In the genomic region with DNA sequence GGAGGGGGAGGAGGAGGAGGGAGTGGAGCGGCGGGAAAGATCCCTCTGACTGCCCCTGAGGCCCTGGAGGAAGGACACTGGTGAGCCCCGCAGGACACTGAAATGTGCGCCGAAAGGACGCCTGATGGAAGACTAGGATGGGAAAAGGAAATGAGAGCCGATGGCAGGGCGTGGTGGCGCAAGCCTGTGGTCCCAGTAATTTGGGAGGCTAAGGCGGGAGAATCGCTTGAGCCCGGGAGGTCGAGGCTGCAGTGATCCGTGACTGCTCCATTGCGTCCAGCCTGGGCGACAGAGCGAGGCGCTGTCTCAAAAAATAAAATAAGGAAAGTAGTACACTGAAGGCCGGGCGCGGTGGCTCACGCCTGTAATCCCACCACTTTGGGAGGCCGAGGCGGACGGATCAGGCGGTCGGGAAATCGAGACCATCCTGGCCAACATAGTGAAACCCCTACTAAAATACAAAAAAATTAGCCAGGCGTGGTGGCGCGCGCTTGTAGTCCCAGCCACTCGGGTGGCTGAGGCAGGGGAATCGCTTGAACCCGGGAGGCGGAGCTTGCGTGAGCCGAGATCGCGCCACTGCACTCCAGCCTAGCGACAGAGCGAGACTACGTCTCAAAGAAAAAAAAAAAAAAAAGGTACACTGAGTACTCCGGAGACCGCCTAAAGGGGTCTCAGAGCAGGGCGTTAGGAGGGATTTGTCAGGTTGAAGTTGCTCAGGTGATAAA, we compare ENCODE assay signal across 2 cellular contexts.
TF ChIP-seq lines count a peak whose summit lies in the region.

No MANE protein-coding gene starts in this region.

TF ChIP-seq in K562, 482 proteins besides CTCF, POLR2A, EP300 and RAD21 (continues in another document):
- TF ChIP-seq ZBTB17 (CRISPR knock-in tag; IDR thresholded peaks at IDR 0.05) (peak; percentile 13; the same call in 1 of the 2 replicates), ZFP30 (CRISPR knock-in tag; IDR thresholded peaks at IDR 0.05; ENCODE audit: borderline replicate concordance) (no peak), BCOR (IDR thresholded peaks at IDR 0.05) (peak; percentile 79), SMARCC2 (IDR thresholded peaks at IDR 0.05; ENCODE audit: low read depth) (no peak; the same call in 1 of the 2 replicates), SMARCE1 (IDR thresholded peaks at IDR 0.05) (peak; percentile 48), ZNF785 (CRISPR knock-in tag; IDR thresholded peaks at IDR 0.05) (no peak), GABPB1 (CRISPR knock-in tag; IDR thresholded peaks at IDR 0.05) (no peak), NFRKB (IDR thresholded peaks at IDR 0.05; ENCODE audit: low read depth) (peak; percentile 89; the same call in 1 of the 2 replicates), ZNF3 (CRISPR knock-in tag; IDR thresholded peaks at IDR 0.05) (no peak), SMARCA4 (IDR thresholded peaks at IDR 0.05) (peak; percentile 63), POLR2H (tag; IDR thresholded peaks at IDR 0.05; ENCODE audit: low read depth) (no peak), FOXM1 (IDR thresholded peaks at IDR 0.05; ENCODE audit: low read depth) (no peak), FOXM1 (CRISPR knock-in tag; IDR thresholded peaks at IDR 0.05; ENCODE audit: low read depth) (0 out of 2 replicates have a peak, but pooled peaks have one; percentile 7), CTBP1 (IDR thresholded peaks at IDR 0.05; ENCODE audit: borderline replicate concordance) (no peak), ERF (CRISPR knock-in tag; IDR thresholded peaks at IDR 0.05) (peak; percentile 81; the same call in 1 of the 2 replicates), SAFB (IDR thresholded peaks at IDR 0.05; ENCODE audit: borderline replicate concordance, low read depth, low read length) (no peak), MAFG (tag; conservative IDR thresholded peaks at IDR 0.05) (no peak), JUND (IDR thresholded peaks at IDR 0.05; ENCODE audit: borderline replicate concordance, low read depth, low read length) (no peak), JUND (tag; IDR thresholded peaks at IDR 0.05; ENCODE audit: borderline replicate concordance, low read depth, low read length) (no peak), CEBPB (tag; IDR thresholded peaks at IDR 0.05) (peak; percentile 15; the same call in 1 of the 2 replicates), ZFX (CRISPR knock-in tag; IDR thresholded peaks at IDR 0.05) (no peak)
- TF ChIP-seq, protein P1, sequence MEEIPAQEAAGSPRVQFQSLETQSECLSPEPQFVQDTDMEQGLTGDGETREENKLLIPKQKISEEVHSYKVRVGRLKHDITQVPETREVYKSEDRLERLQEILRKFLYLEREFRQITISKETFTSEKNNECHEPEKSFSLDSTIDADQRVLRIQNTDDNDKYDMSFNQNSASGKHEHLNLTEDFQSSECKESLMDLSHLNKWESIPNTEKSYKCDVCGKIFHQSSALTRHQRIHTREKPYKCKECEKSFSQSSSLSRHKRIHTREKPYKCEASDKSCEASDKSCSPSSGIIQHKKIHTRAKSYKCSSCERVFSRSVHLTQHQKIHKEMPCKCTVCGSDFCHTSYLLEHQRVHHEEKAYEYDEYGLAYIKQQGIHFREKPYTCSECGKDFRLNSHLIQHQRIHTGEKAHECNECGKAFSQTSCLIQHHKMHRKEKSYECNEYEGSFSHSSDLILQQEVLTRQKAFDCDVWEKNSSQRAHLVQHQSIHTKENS (CRISPR knock-in tag; IDR thresholded peaks at IDR 0.05), result no peak
- TF ChIP-seq, protein P2, sequence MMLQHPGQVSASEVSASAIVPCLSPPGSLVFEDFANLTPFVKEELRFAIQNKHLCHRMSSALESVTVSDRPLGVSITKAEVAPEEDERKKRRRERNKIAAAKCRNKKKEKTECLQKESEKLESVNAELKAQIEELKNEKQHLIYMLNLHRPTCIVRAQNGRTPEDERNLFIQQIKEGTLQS (IDR thresholded peaks at IDR 0.05), result 0 out of 2 replicates have a peak, but pooled peaks have one; percentile 12
- TF ChIP-seq, protein P2 (CRISPR knock-in tag; conservative IDR thresholded peaks at IDR 0.05), result no peak
- TF ChIP-seq, protein P3, sequence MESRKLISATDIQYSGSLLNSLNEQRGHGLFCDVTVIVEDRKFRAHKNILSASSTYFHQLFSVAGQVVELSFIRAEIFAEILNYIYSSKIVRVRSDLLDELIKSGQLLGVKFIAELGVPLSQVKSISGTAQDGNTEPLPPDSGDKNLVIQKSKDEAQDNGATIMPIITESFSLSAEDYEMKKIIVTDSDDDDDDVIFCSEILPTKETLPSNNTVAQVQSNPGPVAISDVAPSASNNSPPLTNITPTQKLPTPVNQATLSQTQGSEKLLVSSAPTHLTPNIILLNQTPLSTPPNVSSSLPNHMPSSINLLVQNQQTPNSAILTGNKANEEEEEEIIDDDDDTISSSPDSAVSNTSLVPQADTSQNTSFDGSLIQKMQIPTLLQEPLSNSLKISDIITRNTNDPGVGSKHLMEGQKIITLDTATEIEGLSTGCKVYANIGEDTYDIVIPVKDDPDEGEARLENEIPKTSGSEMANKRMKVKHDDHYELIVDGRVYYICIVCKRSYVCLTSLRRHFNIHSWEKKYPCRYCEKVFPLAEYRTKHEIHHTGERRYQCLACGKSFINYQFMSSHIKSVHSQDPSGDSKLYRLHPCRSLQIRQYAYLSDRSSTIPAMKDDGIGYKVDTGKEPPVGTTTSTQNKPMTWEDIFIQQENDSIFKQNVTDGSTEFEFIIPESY (CRISPR knock-in tag; IDR thresholded peaks at IDR 0.05), result peak; percentile 92
- TF ChIP-seq, protein P4, sequence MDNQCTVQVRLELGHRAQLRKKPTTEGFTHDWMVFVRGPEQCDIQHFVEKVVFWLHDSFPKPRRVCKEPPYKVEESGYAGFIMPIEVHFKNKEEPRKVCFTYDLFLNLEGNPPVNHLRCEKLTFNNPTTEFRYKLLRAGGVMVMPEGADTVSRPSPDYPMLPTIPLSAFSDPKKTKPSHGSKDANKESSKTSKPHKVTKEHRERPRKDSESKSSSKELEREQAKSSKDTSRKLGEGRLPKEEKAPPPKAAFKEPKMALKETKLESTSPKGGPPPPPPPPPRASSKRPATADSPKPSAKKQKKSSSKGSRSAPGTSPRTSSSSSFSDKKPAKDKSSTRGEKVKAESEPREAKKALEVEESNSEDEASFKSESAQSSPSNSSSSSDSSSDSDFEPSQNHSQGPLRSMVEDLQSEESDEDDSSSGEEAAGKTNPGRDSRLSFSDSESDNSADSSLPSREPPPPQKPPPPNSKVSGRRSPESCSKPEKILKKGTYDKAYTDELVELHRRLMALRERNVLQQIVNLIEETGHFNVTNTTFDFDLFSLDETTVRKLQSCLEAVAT (IDR thresholded peaks at IDR 0.05), result peak; percentile 32 to 96; a peak in 1 of 4 replicates

TF ChIP-seq in HepG2, 621 proteins besides CTCF, POLR2A, EP300 and RAD21 (continues in another document):
- TF ChIP-seq SRSF4 (IDR thresholded peaks at IDR 0.05; ENCODE audit: low read depth, low read length, poor library complexity, severe bottlenecking) (no peak), ZFP41 (CRISPR knock-in tag; IDR thresholded peaks at IDR 0.05; ENCODE audit: borderline replicate concordance) (no peak), ZNF441 (CRISPR knock-in tag; IDR thresholded peaks at IDR 0.05; ENCODE audit: borderline replicate concordance) (no peak), ZNF678 (CRISPR knock-in tag; IDR thresholded peaks at IDR 0.05) (no peak), NRL (CRISPR knock-in tag; IDR thresholded peaks at IDR 0.05; ENCODE audit: borderline replicate concordance) (0 out of 2 replicates have a peak, but pooled peaks have one; percentile 18), KAT7 (CRISPR knock-in tag; IDR thresholded peaks at IDR 0.05; ENCODE audit: borderline replicate concordance) (peak; percentile 52; the same call in 1 of the 2 replicates), HMG20A (CRISPR knock-in tag; IDR thresholded peaks at IDR 0.05; ENCODE audit: borderline replicate concordance) (no peak), PCBP1 (IDR thresholded peaks at IDR 0.05; ENCODE audit: borderline replicate concordance, low read depth, low read length) (0 out of 2 replicates have a peak, but pooled peaks have one; percentile 71), GTF3A (CRISPR knock-in tag; conservative IDR thresholded peaks at IDR 0.05) (no peak), PAWR (CRISPR knock-in tag; IDR thresholded peaks at IDR 0.05; ENCODE audit: borderline replicate concordance) (no peak), RBM39 (IDR thresholded peaks at IDR 0.05; ENCODE audit: low read depth, low read length, poor library complexity, severe bottlenecking) (no peak), ZNF879 (CRISPR knock-in tag; IDR thresholded peaks at IDR 0.05) (no peak), KAT8 (CRISPR knock-in tag; IDR thresholded peaks at IDR 0.05) (no peak), ZMYM2 (CRISPR knock-in tag; IDR thresholded peaks at IDR 0.05) (0 out of 2 replicates have a peak, but pooled peaks have one; percentile 20), BRCA1 (CRISPR knock-in tag; IDR thresholded peaks at IDR 0.05) (no peak), TBP (CRISPR knock-in tag; IDR thresholded peaks at IDR 0.05) (no peak), ZNF33B (CRISPR knock-in tag; IDR thresholded peaks at IDR 0.05) (no peak), ZNF446 (CRISPR knock-in tag; IDR thresholded peaks at IDR 0.05) (no peak), ZNF20 (CRISPR knock-in tag; IDR thresholded peaks at IDR 0.05) (no peak), BCL6 (CRISPR knock-in tag; IDR thresholded peaks at IDR 0.05) (no peak), CHD2 (IDR thresholded peaks at IDR 0.05; ENCODE audit: low read depth, low read length) (no peak), FOXC1 (CRISPR knock-in tag; IDR thresholded peaks at IDR 0.05; ENCODE audit: borderline replicate concordance) (no peak), PHB2 (IDR thresholded peaks at IDR 0.05; ENCODE audit: partially characterized antibody) (no peak), TOE1 (CRISPR knock-in tag; IDR thresholded peaks at IDR 0.05) (no peak)
- TF ChIP-seq, protein P5, sequence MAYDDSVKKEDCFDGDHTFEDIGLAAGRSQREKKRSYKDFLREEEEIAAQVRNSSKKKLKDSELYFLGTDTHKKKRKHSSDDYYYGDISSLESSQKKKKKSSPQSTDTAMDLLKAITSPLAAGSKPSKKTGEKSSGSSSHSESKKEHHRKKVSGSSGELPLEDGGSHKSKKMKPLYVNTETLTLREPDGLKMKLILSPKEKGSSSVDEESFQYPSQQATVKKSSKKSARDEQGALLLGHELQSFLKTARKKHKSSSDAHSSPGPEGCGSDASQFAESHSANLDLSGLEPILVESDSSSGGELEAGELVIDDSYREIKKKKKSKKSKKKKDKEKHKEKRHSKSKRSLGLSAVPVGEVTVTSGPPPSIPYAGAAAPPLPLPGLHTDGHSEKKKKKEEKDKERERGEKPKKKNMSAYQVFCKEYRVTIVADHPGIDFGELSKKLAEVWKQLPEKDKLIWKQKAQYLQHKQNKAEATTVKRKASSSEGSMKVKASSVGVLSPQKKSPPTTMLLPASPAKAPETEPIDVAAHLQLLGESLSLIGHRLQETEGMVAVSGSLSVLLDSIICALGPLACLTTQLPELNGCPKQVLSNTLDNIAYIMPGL (CRISPR knock-in tag; IDR thresholded peaks at IDR 0.05; ENCODE audit: borderline replicate concordance in 1 of 2, low read depth in 1 of 2), result no peak
- TF ChIP-seq, protein P6, sequence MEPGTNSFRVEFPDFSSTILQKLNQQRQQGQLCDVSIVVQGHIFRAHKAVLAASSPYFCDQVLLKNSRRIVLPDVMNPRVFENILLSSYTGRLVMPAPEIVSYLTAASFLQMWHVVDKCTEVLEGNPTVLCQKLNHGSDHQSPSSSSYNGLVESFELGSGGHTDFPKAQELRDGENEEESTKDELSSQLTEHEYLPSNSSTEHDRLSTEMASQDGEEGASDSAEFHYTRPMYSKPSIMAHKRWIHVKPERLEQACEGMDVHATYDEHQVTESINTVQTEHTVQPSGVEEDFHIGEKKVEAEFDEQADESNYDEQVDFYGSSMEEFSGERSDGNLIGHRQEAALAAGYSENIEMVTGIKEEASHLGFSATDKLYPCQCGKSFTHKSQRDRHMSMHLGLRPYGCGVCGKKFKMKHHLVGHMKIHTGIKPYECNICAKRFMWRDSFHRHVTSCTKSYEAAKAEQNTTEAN (CRISPR knock-in tag; conservative IDR thresholded peaks at IDR 0.05), result no peak
- TF ChIP-seq, protein P7, sequence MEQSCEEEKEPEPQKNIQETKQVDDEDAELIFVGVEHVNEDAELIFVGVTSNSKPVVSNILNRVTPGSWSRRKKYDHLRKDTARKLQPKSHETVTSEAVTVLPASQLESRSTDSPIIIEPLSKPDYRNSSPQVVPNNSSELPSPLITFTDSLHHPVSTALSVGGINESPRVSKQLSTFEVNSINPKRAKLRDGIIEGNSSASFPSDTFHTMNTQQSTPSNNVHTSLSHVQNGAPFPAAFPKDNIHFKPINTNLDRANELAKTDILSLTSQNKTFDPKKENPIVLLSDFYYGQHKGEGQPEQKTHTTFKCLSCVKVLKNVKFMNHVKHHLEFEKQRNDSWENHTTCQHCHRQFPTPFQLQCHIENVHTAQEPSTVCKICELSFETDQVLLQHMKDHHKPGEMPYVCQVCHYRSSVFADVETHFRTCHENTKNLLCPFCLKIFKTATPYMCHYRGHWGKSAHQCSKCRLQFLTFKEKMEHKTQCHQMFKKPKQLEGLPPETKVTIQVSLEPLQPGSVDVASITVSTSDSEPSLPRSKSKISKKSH (CRISPR knock-in tag; IDR thresholded peaks at IDR 0.05; ENCODE audit: borderline replicate concordance), result no peak
- TF ChIP-seq, protein P8, sequence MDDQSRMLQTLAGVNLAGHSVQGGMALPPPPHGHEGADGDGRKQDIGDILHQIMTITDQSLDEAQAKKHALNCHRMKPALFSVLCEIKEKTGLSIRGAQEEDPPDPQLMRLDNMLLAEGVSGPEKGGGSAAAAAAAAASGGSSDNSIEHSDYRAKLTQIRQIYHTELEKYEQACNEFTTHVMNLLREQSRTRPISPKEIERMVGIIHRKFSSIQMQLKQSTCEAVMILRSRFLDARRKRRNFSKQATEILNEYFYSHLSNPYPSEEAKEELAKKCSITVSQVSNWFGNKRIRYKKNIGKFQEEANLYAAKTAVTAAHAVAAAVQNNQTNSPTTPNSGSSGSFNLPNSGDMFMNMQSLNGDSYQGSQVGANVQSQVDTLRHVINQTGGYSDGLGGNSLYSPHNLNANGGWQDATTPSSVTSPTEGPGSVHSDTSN (CRISPR knock-in tag; IDR thresholded peaks at IDR 0.05; ENCODE audit: borderline replicate concordance), result no peak
- TF ChIP-seq, protein P9, sequence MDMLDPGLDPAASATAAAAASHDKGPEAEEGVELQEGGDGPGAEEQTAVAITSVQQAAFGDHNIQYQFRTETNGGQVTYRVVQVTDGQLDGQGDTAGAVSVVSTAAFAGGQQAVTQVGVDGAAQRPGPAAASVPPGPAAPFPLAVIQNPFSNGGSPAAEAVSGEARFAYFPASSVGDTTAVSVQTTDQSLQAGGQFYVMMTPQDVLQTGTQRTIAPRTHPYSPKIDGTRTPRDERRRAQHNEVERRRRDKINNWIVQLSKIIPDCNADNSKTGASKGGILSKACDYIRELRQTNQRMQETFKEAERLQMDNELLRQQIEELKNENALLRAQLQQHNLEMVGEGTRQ (IDR thresholded peaks at IDR 0.05; ENCODE audit: low read depth, low read length), result no peak
- TF ChIP-seq, protein P9 (CRISPR knock-in tag; IDR thresholded peaks at IDR 0.05; ENCODE audit: borderline replicate concordance), result no peak
- TF ChIP-seq, protein P2 (CRISPR knock-in tag; IDR thresholded peaks at IDR 0.05), result no peak
